ENCODE assay signal across 16 cellular contexts in genomic region chr14:95052016-95052585, GRCh38.
"Had no signal": no experiment of that assay in that cellular context is flagged by ENCODE, and none has a peak within 500 bp of the region (broad histone marks: within the 10 kb centered on the region; RNA-seq: fewer than 3 reads in every experiment).

No MANE protein-coding gene starts in this region.

- H3K4me1 Mint-ChIP-seq: central memory CD8-positive, alpha-beta T cell; memory B cell had no signal

- ATAC-seq: activated naive CD4-positive, alpha-beta T cell treated with anti-CD3 and anti-CD28 coated beads, Interleukin-2, amount 50 U/mL, for 72 hours; activated T-cell treated with anti-CD3 and anti-CD28 coated beads, Interleukin-2, amount 50 U/mL, for 72 hours; gastroesophageal sphincter; mucosa of descending colon; WTC11 had no signal

- H3K4me3 Mint-ChIP-seq: activated T-cell treated with anti-CD3 and anti-CD28 coated beads, Interleukin-2, amount 50 U/mL, for 72 hours; central memory CD8-positive, alpha-beta T cell; memory B cell; WTC11 had no signal

- H3K27ac Mint-ChIP-seq: activated naive CD4-positive, alpha-beta T cell treated with anti-CD3 and anti-CD28 coated beads, Interleukin-2, amount 50 U/mL, for 72 hours; activated T-cell treated with anti-CD3 and anti-CD28 coated beads, Interleukin-2, amount 50 U/mL, for 72 hours; memory B cell; WTC11 had no signal

- H3K36me3 Mint-ChIP-seq: activated naive CD4-positive, alpha-beta T cell treated with anti-CD3 and anti-CD28 coated beads, Interleukin-2, amount 50 U/mL, for 72 hours; memory B cell; WTC11 had no signal

- H3K4me1 ChIP-seq: ascending aorta, colonic mucosa, gastroesophageal sphincter, upper lobe of left lung had no signal

- H3K9me3 Mint-ChIP-seq: activated naive CD4-positive, alpha-beta T cell treated with anti-CD3 and anti-CD28 coated beads, Interleukin-2, amount 50 U/mL, for 72 hours; activated T-cell treated with anti-CD3 and anti-CD28 coated beads, Interleukin-2, amount 50 U/mL, for 72 hours; central memory CD8-positive, alpha-beta T cell; WTC11 had no signal

- H3K27ac ChIP-seq: ascending aorta, brain microvascular endothelial cell, colonic mucosa, epithelial cell of prostate, gastroesophageal sphincter, upper lobe of left lung had no signal

- H3K4me3 ChIP-seq: ascending aorta, colonic mucosa, gastroesophageal sphincter, mucosa of descending colon, upper lobe of left lung had no signal

- H3K9me3 ChIP-seq: ascending aorta, colonic mucosa, gastroesophageal sphincter, mucosa of descending colon, upper lobe of left lung had no signal

- H3K36me3 ChIP-seq: ascending aorta, brain microvascular endothelial cell, colonic mucosa, gastroesophageal sphincter, upper lobe of left lung had no signal

- DNase-seq: activated gamma-delta T cell; activated T-cell treated with anti-CD3 and anti-CD28 coated beads, Interleukin-2, amount 50 U/mL, for 72 hours; brain microvascular endothelial cell; colonic mucosa; mucosa of descending colon; stimulated activated CD4-positive, alpha-beta T cell treated with anti-CD3 and anti-CD28 coated beads, Interleukin-4, amount 100 ng/mL, for 1 hour; stimulated activated naive CD4-positive, alpha-beta T cell; T-helper 9 cell; upper lobe of left lung had no signal

- H3K27me3 ChIP-seq: ascending aorta, brain microvascular endothelial cell, colonic mucosa, gastroesophageal sphincter, upper lobe of left lung had no signal
